ENCODE assay signal across 8 cellular contexts in genomic region chr7:1460757-1461639, GRCh38. TPM values are rescaled to one million over a fixed set of nuclear protein-coding genes. Genes with fewer than 3 reads are reported as not detected.
A peak's percentile ranks its signal among the peaks of the same experiment; 100 is the strongest.
DNase-seq lines count a peak whose midpoint lies in the region; ATAC-seq, FAIRE-seq and TF ChIP-seq lines count a peak whose summit lies in the region.

No MANE protein-coding gene starts in this region.

- POLR2A ChIA-PET in A549 (lab: Yijun Ruan, JAX) (no interaction called here), IMR-90 (lab: Charles Lee; ENCODE audit: unreplicated experiment) (no interaction called here)

- H2BK20ac ChIP-seq in IMR-90 (ENCODE audit: low read depth, low read length), result no peak overlapping the region

- no TSS peak for BruUV-seq in IMR-90 (replicated peaks; lab: Mats Ljungman, UMichigan)

- TF ChIP-seq RAD21 in A549 (conservative IDR thresholded peaks at IDR 0.05 in 1 of 2, IDR thresholded peaks at IDR 0.05 in 1 of 2), result no peak
- no peak for TF ChIP-seq RAD21 in IMR-90 (IDR thresholded peaks at IDR 0.05; ENCODE audit: low read length)

- H2BK5ac ChIP-seq in IMR-90 (ENCODE audit: low read depth, low read length, poor library complexity, severe bottlenecking), result peak overlapping the region; percentile 6

- H3K4ac ChIP-seq in IMR-90 (ENCODE audit: low read depth, low read length), result peak overlapping the region; percentile 72

- peak overlapping the region; percentile 86 for H2AK5ac ChIP-seq in IMR-90 (ENCODE audit: low read depth, low read length)

- 63% methylated on average over 26 of the region's 30 CpGs for whole genome bisulfite sequencing in A549 (ENCODE audit: missing lambda C conversion rate)
- 61% methylated on average over 12 of the region's 30 CpGs; no CpG with 5 or more reads in 1 of the 2 experiments for WGBS in IMR-90 (ENCODE audit: extremely low coverage in 2 of 2, insufficient read length in 1 of 2), 2 experiments

- no peak overlapping the region for H3K56ac ChIP-seq in IMR-90 (ENCODE audit: extremely low read depth, insufficient read depth, low read length)

- no peak for TF ChIP-seq EP300 in A549 (IDR thresholded peaks at IDR 0.05)

- no peak overlapping the region for H3K9ac ChIP-seq in IMR-90 (ENCODE audit: low read depth, low read length)

- intact Hi-C loops in IMR-90 (cut with micrococcal nuclease) (no loop called here), lower lobe of right lung (cut with DNase I) (no loop called here), upper lobe of right lung (cut with DNase I) (no loop called here)

- H3K36me3 ChIP-seq in IMR-90 (ENCODE audit: control insufficient read depth, insufficient read depth, low read length) (no peaks in the 10 kb centered on the region), lower lobe of right lung (no peaks in the 10 kb centered on the region), upper lobe of right lung (no peaks in the 10 kb centered on the region)

- H3K4me2 ChIP-seq in A549 (peak overlapping the region; percentile 8; the same call in 1 of the 3 replicates), IMR-90 (ENCODE audit: low read depth, low read length) (peak overlapping the region; percentile 62)

- in situ Hi-C loops in IMR-90 (cut with MboI; ENCODE audit: low sequenced_read_pairs), result no loop called here

- peaks cover 21% of the 10 kb centered on the region for H4K20me1 ChIP-seq in IMR-90 (ENCODE audit: insufficient read depth, low read length)

- H3K9me3 ChIP-seq in A549 (no peaks in the 10 kb centered on the region), IMR-90 (ENCODE audit: control insufficient read depth, insufficient read depth, low read length) (no peaks in the 10 kb centered on the region), lower lobe of right lung (no peaks in the 10 kb centered on the region), upper lobe of right lung (no peaks in the 10 kb centered on the region)

- peak overlapping the region; percentile 82 to 85; a peak in 3 of 4 replicates for H4K8ac ChIP-seq in IMR-90 (ENCODE audit: low read depth in 2 of 2, low read length in 2 of 2)

- TF ChIP-seq POLR2A in A549 (IDR thresholded peaks at IDR 0.05; ENCODE audit: low read length), result no peak
- no peak for TF ChIP-seq POLR2A in IMR-90 (IDR thresholded peaks at IDR 0.05; ENCODE audit: low read depth, low read length)

- peak overlapping the region; percentile 12 for H3K18ac ChIP-seq in IMR-90 (ENCODE audit: low read depth, low read length)

- peak overlapping the region; percentile 90 for H2AFZ ChIP-seq in IMR-90 (replicated peaks; ENCODE audit: low read length, poor library complexity)

- dilution Hi-C loops in IMR-90 (cut with HindIII; ENCODE audit: low sequenced_read_pairs, unreplicated experiment), result no loop called here

- H3K4me3 ChIP-seq in A549 (no peak overlapping the region), IMR-90 (ENCODE audit: insufficient read depth, low read depth, low read length) (no peak overlapping the region), lower lobe of right lung (peak overlapping the region; percentile 88), upper lobe of right lung (peak overlapping the region; percentile 70)

- H3K27me3 ChIP-seq in IMR-90 (ENCODE audit: control insufficient read depth, insufficient read depth, low read length) (no peaks in the 10 kb centered on the region), lower lobe of right lung (ENCODE audit: low read depth) (no peaks in the 10 kb centered on the region), upper lobe of right lung (no peaks in the 10 kb centered on the region)

- peak overlapping the region; percentile 77 for H4K5ac ChIP-seq in IMR-90 (ENCODE audit: low read depth, low read length)

- H3K4me1 ChIP-seq in A549 (peaks cover 57% of the 10 kb centered on the region), IMR-90 (ENCODE audit: control insufficient read depth, insufficient read depth, low read length) (peaks cover 28% of the 10 kb centered on the region), lower lobe of right lung (peaks cover 59% of the 10 kb centered on the region), upper lobe of right lung (peaks cover 47% of the 10 kb centered on the region)

- ATAC-seq in A549, result no peak
- ATAC-seq in IMR-90 (ENCODE audit: low read depth), result no peak
- peak; percentile 2 to 4 for ATAC-seq in lower lobe of right lung
- ATAC-seq in upper lobe of right lung, result peak; percentile 14

- no peak for FAIRE-seq in A549 (lab: Jason Lieb, UNC)

- peak overlapping the region; percentile 16 for H3K23ac ChIP-seq in IMR-90 (ENCODE audit: low read depth, low read length)

- H4K91ac ChIP-seq in IMR-90 (ENCODE audit: insufficient read depth, low read depth, low read length), result peak overlapping the region; percentile 4

- peak overlapping the region; percentile 14; the same call in 1 of the 2 replicates for H2BK120ac ChIP-seq in IMR-90 (ENCODE audit: low read depth, low read length)

- DNase-seq in A549 (ENCODE audit: low read depth in 1 of 2, low spot score in 1 of 2), result peak; percentile 44 to 50
- peak; percentile 34 for DNase-seq in IMR-90
- peak in 5 of 61 donors; percentile 9 to 41 (median 25) for DNase-seq in caudate nucleus (lab: John Stamatoyannopoulos, UW)
- DNase-seq in lower lobe of right lung, result peak; percentile 77
- peak; percentile 82 for DNase-seq in upper lobe of right lung
- DNase-seq in NCI-H526 treated with DMSO at 0.1 percent for 48 hours (lab: John Stamatoyannopoulos, UW), result no peak
- DNase-seq in NCI-H2227 treated with DMSO at 0.1 percent for 48 hours (lab: John Stamatoyannopoulos, UW), result no peak
- no peak for DNase-seq in NCI-H1092 treated with DMSO at 0.1 percent for 48 hours (lab: John Stamatoyannopoulos, UW)

- H2BK15ac ChIP-seq in IMR-90 (ENCODE audit: low read depth, low read length), result no peak overlapping the region

- peak overlapping the region; percentile 22; the same call in 1 of the 2 replicates for H3K14ac ChIP-seq in IMR-90 (replicated peaks; ENCODE audit: low read depth, low read length)

- CTCF ChIA-PET in A549 (lab: Yijun Ruan, JAX) (interaction anchor here (1.2 to 19.9 kb wide), 4 partner anchors 11 to 97 kb away, joined by 3 to 209 read pairs (median 6); no protein-coding TSS in a partner anchor), IMR-90 (lab: Yijun Ruan, JAX) (interaction anchor here (1.4 kb wide), 1 partner anchor 14 kb away, joined by 8 read pairs; no protein-coding TSS in a partner anchor)

- TF ChIP-seq CTCF in A549 (IDR thresholded peaks at IDR 0.05), result no peak
- no peak for TF ChIP-seq CTCF in IMR-90 (conservative IDR thresholded peaks at IDR 0.05; ENCODE audit: low read depth, low read length)
- no peak for TF ChIP-seq CTCF in lower lobe of right lung (IDR thresholded peaks at IDR 0.05)
- no peak for TF ChIP-seq CTCF in upper lobe of right lung (IDR thresholded peaks at IDR 0.05)

- H3K9me1 ChIP-seq in IMR-90 (ENCODE audit: insufficient read depth, low read length), result peaks cover 12% of the 10 kb centered on the region

- peak overlapping the region; percentile 96 for H2AK9ac ChIP-seq in IMR-90 (replicated peaks; ENCODE audit: low read depth, low read length, poor library complexity)

- H3K27ac ChIP-seq in A549 (peak overlapping the region in 1 of 2 experiments; percentile 72; a peak in 4 of 6 replicates), IMR-90 (ENCODE audit: insufficient read depth, low read length) (peak overlapping the region; percentile 43), caudate nucleus (ENCODE audit: low read depth, low read length) (peak overlapping the region; percentile 82), lower lobe of right lung (peak overlapping the region; percentile 80), upper lobe of right lung (peak overlapping the region; percentile 83)

- peaks cover 0 to 37% of the 10 kb centered on the region in 2 experiments; a peak in 3 of 4 replicates for H3K79me1 ChIP-seq in IMR-90 (ENCODE audit: low read depth in 1 of 2, low read length in 2 of 2)

TF ChIP-seq in A549, 52 proteins besides CTCF, POLR2A, EP300 and RAD21 (continues in another document):
- no peak for TF ChIP-seq ATOH8 (CRISPR knock-in tag; IDR thresholded peaks at IDR 0.05; ENCODE audit: low read depth)
- TF ChIP-seq ZNF302 (CRISPR knock-in tag; IDR thresholded peaks at IDR 0.05), result no peak

TF ChIP-seq in IMR-90, 13 proteins besides CTCF, POLR2A, EP300 and RAD21:
- TF ChIP-seq RCOR1 (IDR thresholded peaks at IDR 0.05; ENCODE audit: insufficient replicate concordance, low read length), result peak; percentile 65
- TF ChIP-seq RFX5 (IDR thresholded peaks at IDR 0.05; ENCODE audit: low read depth, low read length), result no peak
- TF ChIP-seq SMC3 (IDR thresholded peaks at IDR 0.05; ENCODE audit: low read depth, low read length), result no peak
- TF ChIP-seq FOS (IDR thresholded peaks at IDR 0.05; ENCODE audit: low read depth, low read length), result no peak
- no peak for TF ChIP-seq NFE2L2 (IDR thresholded peaks at IDR 0.05; ENCODE audit: low read depth, low read length)

RNA-seq across cellular contexts. Expression of gene MICALL2, which starts 1.7 kb away (rescaled TPM):
- polyA plus RNA-seq in A549 (2011; rRNA removed), result 6.1 and 7.8 TPM in 2 replicates
- 19.2 and 24.5 TPM in 2 replicates for polyA plus RNA-seq in A549 (2012; cell fraction: cytosol; rRNA removed)
- 120 and 162 TPM in 2 replicates for polyA plus RNA-seq in A549 (2012; cell fraction: nucleus; rRNA removed)
- 18.0 to 20.6 TPM (median 19.1 TPM) in 3 replicates for polyA plus RNA-seq in A549 (2017; fragmentation: RNase III; extraction: RNeasy Plus Mini Kit Qiagen cat#74134 plus additional on column Dnase treatment)
- polyA minus RNA-seq in A549 (2011; rRNA and poly(A)+ RNA removed), result 15.3 and 16.2 TPM in 2 replicates
- 6.1 and 6.6 TPM in 2 replicates for total RNA-seq in IMR-90 (2012; rRNA removed)
- 34.1 and 37.2 TPM in 2 replicates for polyA plus RNA-seq in IMR-90 (2012; rRNA removed)
- polyA plus RNA-seq in IMR-90 (2012; cell fraction: cytosol; rRNA removed), result 14.3 and 22.8 TPM in 2 replicates
- polyA plus RNA-seq in IMR-90 (2012; cell fraction: nucleus; rRNA removed; ENCODE audit: low replicate concordance), result 294 and 597 TPM in 2 replicates
- total RNA-seq in lower lobe of right lung, result 28.9 TPM
- total RNA-seq in upper lobe of right lung, result 37.6 TPM

RNA-seq across cellular contexts. Expression of gene INTS1, which starts 43.2 kb away (rescaled TPM):
- 14.6 and 18.4 TPM in 2 replicates for polyA plus RNA-seq in A549 (2011; rRNA removed)
- polyA plus RNA-seq in A549 (2012; cell fraction: cytosol; rRNA removed), result 50.9 and 73.0 TPM in 2 replicates
- 263 and 419 TPM in 2 replicates for polyA plus RNA-seq in A549 (2012; cell fraction: nucleus; rRNA removed)
- polyA plus RNA-seq in A549 (2017; fragmentation: RNase III; extraction: RNeasy Plus Mini Kit Qiagen cat#74134 plus additional on column Dnase treatment), result 48.0 to 48.7 TPM (median 48.1 TPM) in 3 replicates
- polyA minus RNA-seq in A549 (2011; rRNA and poly(A)+ RNA removed), result 28.4 and 51.5 TPM in 2 replicates
- 9.3 and 10.0 TPM in 2 replicates for total RNA-seq in IMR-90 (2012; rRNA removed)
- polyA plus RNA-seq in IMR-90 (2012; rRNA removed), result 40.1 and 47.1 TPM in 2 replicates
- 32.2 and 35.8 TPM in 2 replicates for polyA plus RNA-seq in IMR-90 (2012; cell fraction: cytosol; rRNA removed)
- 80.3 and 296 TPM in 2 replicates for polyA plus RNA-seq in IMR-90 (2012; cell fraction: nucleus; rRNA removed; ENCODE audit: low replicate concordance)
- 50.8 TPM for total RNA-seq in lower lobe of right lung
- total RNA-seq in upper lobe of right lung, result 49.2 TPM

Comparison
In these comparisons a context has a peak if more than half of its experiments do, and no peak if none do; other contexts are left out.
1. ATAC-seq: peak in lower lobe of right lung (2 of 2) and upper lobe of right lung (single experiment); none in A549 (0 of 2) and IMR-90 (single experiment).
2. DNase-seq: peak in A549 (2 of 2), IMR-90 (single experiment), lower lobe of right lung (single experiment) and upper lobe of right lung (single experiment); none in NCI-H526 treated with DMSO at 0.1 percent for 48 hours (single experiment), NCI-H2227 treated with DMSO at 0.1 percent for 48 hours (single experiment) and NCI-H1092 treated with DMSO at 0.1 percent for 48 hours (single experiment).
3. H3K4me3 ChIP-seq: peak in lower lobe of right lung (single experiment) and upper lobe of right lung (single experiment); none in A549 (single experiment) and IMR-90 (single experiment).